In the genomic region with DNA sequence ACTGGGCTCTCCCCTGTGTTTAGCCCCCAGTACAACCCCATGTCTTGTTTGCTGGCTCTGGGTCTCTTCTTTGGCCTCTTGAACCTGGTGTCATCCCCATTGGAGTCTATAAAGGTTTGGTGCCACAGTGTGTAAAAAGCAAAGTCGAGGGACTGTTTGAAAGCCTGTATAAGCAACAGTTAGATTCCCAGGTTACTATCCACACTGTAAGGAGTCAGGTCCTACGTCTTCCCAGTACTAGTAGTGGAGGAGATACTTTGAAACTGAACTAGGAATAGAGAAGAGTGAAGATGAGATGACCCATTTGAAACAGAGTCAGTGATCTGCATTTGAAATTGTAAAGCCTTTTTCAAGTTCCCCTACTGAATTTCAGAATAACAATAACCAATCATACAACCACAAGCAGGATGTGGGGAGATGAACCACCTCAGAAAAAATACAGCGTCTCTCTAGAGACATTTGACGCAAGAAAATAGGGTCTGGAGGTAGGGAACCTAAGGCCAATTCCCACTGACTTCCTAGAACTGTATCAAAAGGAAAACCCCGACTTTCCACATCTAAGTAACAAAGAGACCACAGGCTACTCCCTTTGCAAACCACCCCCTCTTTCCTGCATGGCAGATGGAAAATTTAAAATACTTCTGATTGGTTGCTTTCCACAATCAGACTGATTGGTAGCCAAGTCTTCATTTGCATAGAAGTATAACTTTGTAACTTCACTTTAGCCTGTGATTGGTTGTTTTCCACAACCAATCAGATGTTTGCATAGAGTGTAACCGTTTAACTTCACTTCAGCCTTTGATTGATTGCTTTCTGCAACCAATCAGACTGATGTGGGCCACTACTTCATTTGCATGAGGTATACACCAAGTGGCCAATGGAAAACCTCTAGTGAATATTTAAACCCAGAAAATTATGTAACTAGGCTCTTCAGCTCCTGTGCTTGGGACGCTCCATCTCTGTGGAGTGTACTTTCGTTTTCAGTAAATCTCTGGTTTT, we compare ENCODE assay signal across 1 cellular context.
TF ChIP-seq lines count a peak whose summit lies in the region.

No MANE protein-coding gene starts in this region.

TF ChIP-seq in SK-N-SH, 30 proteins besides CTCF, POLR2A, EP300 and RAD21 (continued from another document):
- TF ChIP-seq REST (IDR thresholded peaks at IDR 0.05; ENCODE audit: low read depth, low read length) (no peak), RCOR1 (IDR thresholded peaks at IDR 0.05; ENCODE audit: low read length) (no peak), IRF3 (IDR thresholded peaks at IDR 0.05; ENCODE audit: low read depth, low read length) (no peak), RFX5 (IDR thresholded peaks at IDR 0.05; ENCODE audit: low read length) (no peak), EZH2phosphoT487 (IDR thresholded peaks at IDR 0.05; ENCODE audit: borderline replicate concordance, low read depth) (no peak), JUND (IDR thresholded peaks at IDR 0.05) (no peak), ELF1 (IDR thresholded peaks at IDR 0.05) (no peak), NFIC (IDR thresholded peaks at IDR 0.05; ENCODE audit: borderline replicate concordance) (no peak), MEF2A (IDR thresholded peaks at IDR 0.05; ENCODE audit: borderline replicate concordance, low read depth) (no peak)
- TF ChIP-seq, protein P1, sequence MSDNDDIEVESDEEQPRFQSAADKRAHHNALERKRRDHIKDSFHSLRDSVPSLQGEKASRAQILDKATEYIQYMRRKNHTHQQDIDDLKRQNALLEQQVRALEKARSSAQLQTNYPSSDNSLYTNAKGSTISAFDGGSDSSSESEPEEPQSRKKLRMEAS (IDR thresholded peaks at IDR 0.05; ENCODE audit: low read depth), result no peak
TF ChIP-seq in SK-N-SH: peak in this region for 0.
